ENCODE assay signal across 8 cellular contexts in genomic region chr10:75404335-75405200, GRCh38. TPM values are rescaled to one million over a fixed set of nuclear protein-coding genes. Genes with fewer than 3 reads are reported as not detected.
DNase-seq lines count a peak whose midpoint lies in the region; ATAC-seq and TF ChIP-seq lines count a peak whose summit lies in the region.

No MANE protein-coding gene starts in this region.

- H2AFZ ChIP-seq in MM.1S (ENCODE audit: low read length) (peak overlapping the region; percentile 80), mammary epithelial cell (ENCODE audit: low read depth, low read length) (peak overlapping the region; percentile 95), mesenchymal stem cell (ENCODE audit: low read depth, low read length) (no peak overlapping the region)

- no peak for ATAC-seq in GM18868 (IDR thresholded peaks at IDR 0.05; ENCODE audit: unreplicated experiment)
- no peak for ATAC-seq in HG03457 (IDR thresholded peaks at IDR 0.05; ENCODE audit: unreplicated experiment)

- no peak overlapping the region for H2AK5ac ChIP-seq in mesenchymal stem cell (ENCODE audit: low read length, severe bottlenecking)

- H3F3A ChIP-seq in MM.1S (ENCODE audit: insufficient read depth, low read length), result peaks cover 32% of the 10 kb centered on the region

- intact Hi-C loops in mammary epithelial cell (cut with micrococcal nuclease), result loop anchor here (10.0 kb wide), 5 partner anchors 130 to 1710 kb away; no protein-coding TSS in a partner anchor

- no TSS peak for BruUV-seq in mammary epithelial cell (replicated peaks; lab: Mats Ljungman, UMichigan)

- H3K9me3 ChIP-seq in MM.1S (replicated peaks; ENCODE audit: insufficient read depth, low read length) (no peaks in the 10 kb centered on the region), mammary epithelial cell (replicated peaks; ENCODE audit: insufficient read depth, low read length) (no peaks in the 10 kb centered on the region), mesenchymal stem cell (ENCODE audit: control insufficient read depth, low read length) (no peaks in the 10 kb centered on the region)

- H3K4me2 ChIP-seq in MM.1S (ENCODE audit: low read depth, low read length), result peak overlapping the region; percentile 98
- H3K4me2 ChIP-seq in mammary epithelial cell (ENCODE audit: insufficient read depth, low read depth, low read length), result peak overlapping the region; percentile 97
- H3K4me2 ChIP-seq in mesenchymal stem cell (ENCODE audit: low read length, poor library complexity, severe bottlenecking), result peak overlapping the region; percentile 87

- dilution Hi-C loops in mammary epithelial cell (cut with HindIII; ENCODE audit: low sequenced_read_pairs), result no loop called here

- H3K9ac ChIP-seq in MM.1S (ENCODE audit: low read length), result peak overlapping the region; percentile 34; the same call in 1 of the 2 replicates
- no peak overlapping the region for H3K9ac ChIP-seq in mammary epithelial cell (ENCODE audit: insufficient read depth, low read length)
- peak overlapping the region; percentile 100 for H3K9ac ChIP-seq in mesenchymal stem cell (ENCODE audit: low read length)

- CTCF ChIA-PET in mammary epithelial cell (lab: Charles Lee; ENCODE audit: low non-redundant PET), result no interaction called here

- H3K27ac ChIP-seq in MM.1S (ENCODE audit: low read length), result peak overlapping the region; percentile 90; the same call in 1 of the 2 replicates
- H3K27ac ChIP-seq in mammary epithelial cell (ENCODE audit: insufficient read depth, low read depth, low read length), result no peak overlapping the region
- H3K27ac ChIP-seq in mesenchymal stem cell (ENCODE audit: low read length, poor library complexity, severe bottlenecking), result no peak overlapping the region

- H3K4me3 ChIP-seq in MM.1S (ENCODE audit: low read length) (peak overlapping the region; percentile 99), mammary epithelial cell (replicated peaks in 1 of 3; ENCODE audit: insufficient read depth in 1 of 3, low read depth in 2 of 3, low read length in 3 of 3) (peak overlapping the region; percentile 52 to 98 (median 84)), mesenchymal stem cell (ENCODE audit: insufficient read depth in 1 of 2, low read depth in 1 of 2, low read length in 2 of 2) (peak overlapping the region in 1 of 2 experiments; percentile 97)

- H3K4me1 ChIP-seq in MM.1S (ENCODE audit: low read length), result no peaks in the 10 kb centered on the region
- H3K4me1 ChIP-seq in mammary epithelial cell (ENCODE audit: insufficient read depth, low read length), result peaks cover 53% of the 10 kb centered on the region
- H3K4me1 ChIP-seq in mesenchymal stem cell (ENCODE audit: control insufficient read depth, insufficient read depth, low read depth, low read length), result peaks cover 49% of the 10 kb centered on the region

- peaks cover 3% of the 10 kb centered on the region for H3K79me1 ChIP-seq in mesenchymal stem cell (replicated peaks; ENCODE audit: low read length, poor library complexity, severe bottlenecking)

- H3K36me3 ChIP-seq in MM.1S (replicated peaks; ENCODE audit: insufficient read depth, low read length), result no peaks in the 10 kb centered on the region
- H3K36me3 ChIP-seq in mammary epithelial cell (ENCODE audit: insufficient read depth, low read length), result no peaks in the 10 kb centered on the region
- H3K36me3 ChIP-seq in mesenchymal stem cell (ENCODE audit: control insufficient read depth in 1 of 2, insufficient read depth in 2 of 2, low read depth in 1 of 2, low read length in 2 of 2), result peaks cover 6 to 11% of the 10 kb centered on the region in 2 experiments

- H3K18ac ChIP-seq in mesenchymal stem cell (ENCODE audit: low read depth in 1 of 2, low read length in 2 of 2), result peak overlapping the region in 1 of 2 experiments; percentile 75

- H2BK5ac ChIP-seq in mesenchymal stem cell (ENCODE audit: low read depth, low read length, poor library complexity, severe bottlenecking), result no peak overlapping the region

- H3K79me2 ChIP-seq in MM.1S (ENCODE audit: low read length) (peaks cover 13% of the 10 kb centered on the region), mammary epithelial cell (ENCODE audit: insufficient read depth, low read length) (peaks cover 30% of the 10 kb centered on the region)

- 14% methylated on average over 26 of the region's 65 CpGs for WGBS in mammary epithelial cell (ENCODE audit: low coverage, missing lambda C conversion rate)
- 2% methylated on average over 65 of the region's 65 CpGs for WGBS in mesenchymal stem cell

- peak overlapping the region in 1 of 2 experiments; percentile 2 for H3K14ac ChIP-seq in mesenchymal stem cell (ENCODE audit: low read length in 2 of 2)

- H3K27me3 ChIP-seq in MM.1S (replicated peaks; ENCODE audit: insufficient read depth, low read length) (no peaks in the 10 kb centered on the region), mammary epithelial cell (ENCODE audit: insufficient read depth, low read length) (no peaks in the 10 kb centered on the region), mesenchymal stem cell (ENCODE audit: control insufficient read depth in 1 of 2, insufficient read depth in 1 of 2, low read length in 2 of 2) (peaks cover 0 to 68% of the 10 kb centered on the region in 2 experiments)

- H3K9me2 ChIP-seq in MM.1S (replicated peaks; ENCODE audit: insufficient read depth, low read length), result no peaks in the 10 kb centered on the region

- peak; percentile 60 for DNase-seq in DMS153 (lab: John Stamatoyannopoulos, UW)
- DNase-seq in MM.1S, result peak; percentile 75
- DNase-seq in mammary epithelial cell, result peak; percentile 51
- DNase-seq in mesenchymal stem cell, result no peak
- DNase-seq in UCSD-AML1 (lab: John Stamatoyannopoulos, UW; ENCODE audit: unreplicated experiment), result no peak
- DNase-seq in AML-193 (lab: John Stamatoyannopoulos, UW), result no peak

- peak overlapping the region in 1 of 2 experiments; percentile 11 for H3K4ac ChIP-seq in mesenchymal stem cell (ENCODE audit: low read depth in 1 of 2, low read length in 2 of 2)

- no peak overlapping the region for H2BK15ac ChIP-seq in mesenchymal stem cell (ENCODE audit: low read depth, poor library complexity, severe bottlenecking)

- peak overlapping the region; percentile 16 for H4K8ac ChIP-seq in mesenchymal stem cell (ENCODE audit: low read length)

- H4K20me1 ChIP-seq in MM.1S (ENCODE audit: insufficient read depth, low read length) (no peaks in the 10 kb centered on the region), mammary epithelial cell (ENCODE audit: insufficient read depth, low read length) (no peaks in the 10 kb centered on the region)

- H3K23ac ChIP-seq in mesenchymal stem cell (ENCODE audit: low read length in 2 of 2), result peak overlapping the region in 1 of 2 experiments; percentile 90

- H2BK12ac ChIP-seq in mesenchymal stem cell (ENCODE audit: low read length in 2 of 2), result peak overlapping the region in 1 of 2 experiments; percentile 89

- H4K91ac ChIP-seq in mesenchymal stem cell (ENCODE audit: low read length), result no peak overlapping the region

- in situ Hi-C loops in mammary epithelial cell (cut with MboI; ENCODE audit: low sequenced_read_pairs in 2 of 2), result loop anchor here in 1 of 2 donors (10.0 to 25.0 kb wide), 3 partner anchors 233 to 630 kb away; no protein-coding TSS in a partner anchor

- no peak overlapping the region for H2BK120ac ChIP-seq in mesenchymal stem cell (ENCODE audit: low read depth, low read length)

- TF ChIP-seq CTCF in MM.1S (IDR thresholded peaks at IDR 0.05; ENCODE audit: low read length), result no peak
- no peak for TF ChIP-seq CTCF in mammary epithelial cell (conservative IDR thresholded peaks at IDR 0.05 in 1 of 2, IDR thresholded peaks at IDR 0.05 in 1 of 2; ENCODE audit: extremely low read depth in 1 of 2, insufficient read depth in 1 of 2, low read depth in 1 of 2, low read length in 2 of 2)

RNA-seq across cellular contexts. Expression of gene ZNF503, which starts 3.0 kb away (rescaled TPM):
- total RNA-seq in mammary epithelial cell, result 10 to 100 TPM; 14.1 to 33.7 TPM
- 3.8 TPM for polyA plus RNA-seq in mammary epithelial cell
- 0.83 TPM for polyA minus RNA-seq in mammary epithelial cell
- polyA plus RNA-seq in mesenchymal stem cell (2013, experiment 1 of 2), result 110 TPM
- polyA plus RNA-seq in mesenchymal stem cell (2013, experiment 2 of 2), result 112 TPM

RNA-seq across cellular contexts. Expression of gene LRMDA, which starts 26.9 kb away (rescaled TPM):
- total RNA-seq in mammary epithelial cell, result under 1 TPM in 1 of 2 donors, not detected in 1; 0.67 TPM
- polyA plus RNA-seq in mammary epithelial cell, result 0.37 TPM
- polyA minus RNA-seq in mammary epithelial cell, result not detected
- 3.8 TPM for polyA plus RNA-seq in mesenchymal stem cell (2013, experiment 1 of 2)
- polyA plus RNA-seq in mesenchymal stem cell (2013, experiment 2 of 2), result 5.7 TPM

Comparison
In these comparisons a context has a peak if more than half of its experiments do, and no peak if none do; other contexts are left out.
1. DNase-seq: peak in DMS153 (single experiment), MM.1S (single experiment) and mammary epithelial cell (single experiment); none in mesenchymal stem cell (single experiment), UCSD-AML1 (single experiment) and AML-193 (0 of 2).
2. Peak in every context shown above with its lines, with median percentiles within 50 percentile points of each other: H3K4me2 ChIP-seq.